1 cellular context compared by ENCODE assay signal in genomic region chr20:58229198-58229802, GRCh38.
TF ChIP-seq lines count a peak whose summit lies in the region.

No MANE protein-coding gene starts in this region.

TF ChIP-seq in K562, 482 proteins besides CTCF, POLR2A, EP300 and RAD21 (continued from another document):
- TF ChIP-seq MLLT1 (IDR thresholded peaks at IDR 0.05) = no peak
- TF ChIP-seq ZNF174 (CRISPR knock-in tag; IDR thresholded peaks at IDR 0.05) = no peak
- peak; percentile 97 for TF ChIP-seq CBX8 (IDR thresholded peaks at IDR 0.05; ENCODE audit: borderline replicate concordance, extremely low read depth, low read depth, low read length, poor library complexity, severe bottlenecking)
- TF ChIP-seq HMG20A (CRISPR knock-in tag; conservative IDR thresholded peaks at IDR 0.05) = no peak
- TF ChIP-seq ASH1L (IDR thresholded peaks at IDR 0.05; ENCODE audit: borderline replicate concordance, low read depth, partially characterized antibody) = no peak
- no peak for TF ChIP-seq CXXC5 (CRISPR knock-in tag; IDR thresholded peaks at IDR 0.05)
- TF ChIP-seq PHF8 (IDR thresholded peaks at IDR 0.05; ENCODE audit: borderline replicate concordance, low read length) = no peak
- no peak for TF ChIP-seq ZNF354B (CRISPR knock-in tag; IDR thresholded peaks at IDR 0.05)
